Comparison of ENCODE assay signal across 17 cellular contexts in genomic region chr9:21985964-21986667, GRCh38. TPM values are rescaled to one million over a fixed set of nuclear protein-coding genes. Genes with fewer than 3 reads are reported as not detected.
DNase-seq lines count a peak whose midpoint lies in the region; ATAC-seq, FAIRE-seq and TF ChIP-seq lines count a peak whose summit lies in the region.
"Had no signal": no experiment of that assay in that cellular context is flagged by ENCODE, and none has a peak within 500 bp of the region (broad histone marks: within the 10 kb centered on the region; RNA-seq: fewer than 3 reads in every experiment).

No MANE protein-coding gene starts in this region.

- intact Hi-C loops in CD4-positive, alpha-beta memory T cell (cut with micrococcal nuclease) = no loop called here

- no peak overlapping the region for H3K27ac ChIP-seq in keratinocyte (ENCODE audit: control insufficient read depth, insufficient read depth, low read length)
- no peak overlapping the region for H3K27ac ChIP-seq in CD4-positive, alpha-beta memory T cell (ENCODE audit: low read depth, low read length)
- no peak overlapping the region for H3K27ac ChIP-seq in upper lobe of left lung
- H3K27ac ChIP-seq: thoracic aorta had no signal

- no peak overlapping the region for H3K4me3 ChIP-seq in keratinocyte (ENCODE audit: control insufficient read depth in 2 of 3, extremely low read depth in 1 of 3, insufficient read depth in 2 of 3, low read depth in 1 of 3, low read length in 3 of 3)
- H3K4me3 ChIP-seq in CD4-positive, alpha-beta memory T cell (ENCODE audit: low read length in 2 of 2) = no peak overlapping the region
- no peak overlapping the region for H3K4me3 ChIP-seq in upper lobe of left lung
- H3K4me3 ChIP-seq: lung had no signal

- no peaks in the 10 kb centered on the region for H3K27me3 Mint-ChIP-seq in HFFc6 (ENCODE audit: insufficient read depth)
- peaks cover 29 to 30% of the 10 kb centered on the region in 2 donors for H3K27me3 Mint-ChIP-seq in CD4-positive, alpha-beta memory T cell

- peaks cover 4% of the 10 kb centered on the region for H3K79me2 ChIP-seq in keratinocyte (ENCODE audit: control insufficient read depth, insufficient read depth, low read length)

- CTCF ChIA-PET in CD4-positive, alpha-beta memory T cell (lab: Charles Lee; ENCODE audit: partially characterized antibody) = interaction anchor here (1.1 to 7.0 kb wide), 5 partner anchors 10 to 278 kb away, joined by 4 to 35 read pairs (median 7); partner anchors contain the start of gene CDKN2B

- no peak for TF ChIP-seq EP300 in upper lobe of left lung (IDR thresholded peaks at IDR 0.05)

- ATAC-seq in GM19043 (IDR thresholded peaks at IDR 0.05; ENCODE audit: low read depth, unreplicated experiment) = peak; percentile 77
- peak; percentile 41 for ATAC-seq in HG03521 (IDR thresholded peaks at IDR 0.05; ENCODE audit: unreplicated experiment)
- ATAC-seq in upper lobe of left lung (ENCODE audit: low FRiP score in 2 of 2) = no peak
- ATAC-seq: activated naive CD4-positive, alpha-beta T cell treated with anti-CD3 and anti-CD28 coated beads, Interleukin-2, amount 50 U/mL, for 72 hours; natural killer cell treated with Interleukin-12 subunit alpha and Interleukin-12 subunit beta and Interleukin-15 and Interleukin-18, amount 100 ng/mL, for 72 hours; Panc1 had no signal

- H3K9me3 Mint-ChIP-seq in HFFc6 = no peaks in the 10 kb centered on the region
- peaks cover 0 to 5% (median 0%) of the 10 kb centered on the region in 8 donors for H3K9me3 Mint-ChIP-seq in CD4-positive, alpha-beta memory T cell
- H3K9me3 Mint-ChIP-seq: activated naive CD4-positive, alpha-beta T cell treated with anti-CD3 and anti-CD28 coated beads, Interleukin-2, amount 50 U/mL, for 72 hours; natural killer cell treated with Interleukin-12 subunit alpha and Interleukin-12 subunit beta and Interleukin-15 and Interleukin-18, amount 100 ng/mL, for 72 hours; T-helper 1 cell treated with Interleukin-12 subunit alpha and Interleukin-12 subunit beta and Interleukin-4 antibody, amounts not matched to agents 30 μg/mL and 1 μg/mL, for 36 hours had no signal

- H4K20me1 ChIP-seq in keratinocyte (ENCODE audit: control insufficient read depth, extremely low read depth, insufficient read depth, low read length) = no peaks in the 10 kb centered on the region

- H3K9ac ChIP-seq in keratinocyte (ENCODE audit: control insufficient read depth, extremely low read depth, insufficient read depth, low read length) = no peak overlapping the region

- H3K36me3 ChIP-seq in keratinocyte (ENCODE audit: control insufficient read depth in 2 of 2, extremely low read depth in 1 of 2, insufficient read depth in 2 of 2, low read length in 2 of 2) (no peaks in the 10 kb centered on the region), upper lobe of left lung (no peaks in the 10 kb centered on the region)
- H3K36me3 ChIP-seq in CD4-positive, alpha-beta memory T cell (ENCODE audit: insufficient read depth, low read length) = no peaks in the 10 kb centered on the region
- H3K36me3 ChIP-seq: thoracic aorta had no signal

- H3K4me1 ChIP-seq in keratinocyte (ENCODE audit: control insufficient read depth, extremely low read depth, insufficient read depth, low read length) (peaks cover 6% of the 10 kb centered on the region), upper lobe of left lung (peaks cover 0 to 3% (median 0%) of the 10 kb centered on the region in 4 donors)
- H3K4me1 ChIP-seq in CD4-positive, alpha-beta memory T cell (ENCODE audit: insufficient read depth, low read length) = no peaks in the 10 kb centered on the region

- H3K4me2 ChIP-seq in keratinocyte (ENCODE audit: control insufficient read depth, extremely low read depth, insufficient read depth, low read depth, low read length) = no peak overlapping the region

- dilution Hi-C loops in keratinocyte (cut with MboI; ENCODE audit: extremely low pct_ligation_motif_present, low sequenced_read_pairs) = no loop called here

- FAIRE-seq in keratinocyte (lab: Jason Lieb, UNC) = peak; percentile 41

- 68 to 71% methylated on average over 5 of the region's 5 CpGs for WGBS in upper lobe of left lung, 2 donors

- no peak for DNase-seq in HFFc6
- no peak for DNase-seq in keratinocyte (ENCODE audit: low read depth, low spot score)
- DNase-seq in CD4-positive, alpha-beta memory T cell = no peak
- DNase-seq in upper lobe of left lung = no peak
- DNase-seq in SIG-M5 (lab: John Stamatoyannopoulos, UW) = no peak
- DNase-seq: BE2C; DMS53; effector CD8-positive, alpha-beta T cell; retina had no signal

- peak overlapping the region; percentile 88; the same call in 1 of the 2 replicates for H3K4me3 Mint-ChIP-seq in HFFc6
- no peak overlapping the region for H3K4me3 Mint-ChIP-seq in CD4-positive, alpha-beta memory T cell

- H3K9me3 ChIP-seq in keratinocyte (ENCODE audit: control insufficient read depth, low read depth, low read length) = no peaks in the 10 kb centered on the region
- H3K9me3 ChIP-seq in CD4-positive, alpha-beta memory T cell (ENCODE audit: control insufficient read depth in 1 of 2, low read length in 2 of 2) = no peaks in the 10 kb centered on the region
- no peaks in the 10 kb centered on the region for H3K9me3 ChIP-seq in upper lobe of left lung
- H3K9me3 ChIP-seq: BE2C, thoracic aorta had no signal

- TF ChIP-seq POLR2A in upper lobe of left lung (IDR thresholded peaks at IDR 0.05) = no peak

- no peak overlapping the region for H2AFZ ChIP-seq in keratinocyte (ENCODE audit: control insufficient read depth, low read length)

- POLR2A ChIA-PET in CD4-positive, alpha-beta memory T cell (lab: Charles Lee; ENCODE audit: partially characterized antibody) = interaction anchor here (1.0 to 1.5 kb wide), 2 partner anchors 9 to 35 kb away, joined by 3 to 7 read pairs; partner anchors contain the start of gene CDKN2B-AS1

- H3K36me3 Mint-ChIP-seq in HFFc6 (ENCODE audit: low read depth) = peaks cover 15% of the 10 kb centered on the region
- H3K36me3 Mint-ChIP-seq in CD4-positive, alpha-beta memory T cell = no peaks in the 10 kb centered on the region
- H3K36me3 Mint-ChIP-seq: natural killer cell treated with Interleukin-12 subunit alpha and Interleukin-12 subunit beta and Interleukin-15 and Interleukin-18, amount 100 ng/mL, for 72 hours had no signal

- TF ChIP-seq CTCF in HFFc6 (IDR thresholded peaks at IDR 0.05) = no peak
- TF ChIP-seq CTCF in keratinocyte (optimal IDR thresholded peaks at IDR 0.05 in 1 of 3, IDR thresholded peaks at IDR 0.05 in 1 of 3, conservative IDR thresholded peaks at IDR 0.05 in 1 of 3; ENCODE audit: extremely low read depth in 1 of 3, insufficient read depth in 2 of 3, low read length in 3 of 3) = no peak
- no peak for TF ChIP-seq CTCF in upper lobe of left lung (IDR thresholded peaks at IDR 0.05)

- peaks cover 57% of the 10 kb centered on the region for H3K4me1 Mint-ChIP-seq in HFFc6 (ENCODE audit: low read depth)
- H3K4me1 Mint-ChIP-seq in CD4-positive, alpha-beta memory T cell = peaks cover 0 to 5% (median 4%) of the 10 kb centered on the region in 4 donors

- H3K27ac Mint-ChIP-seq in HFFc6 = peak overlapping the region; percentile 96
- no peak overlapping the region for H3K27ac Mint-ChIP-seq in CD4-positive, alpha-beta memory T cell
- H3K27ac Mint-ChIP-seq: activated naive CD4-positive, alpha-beta T cell treated with anti-CD3 and anti-CD28 coated beads, Interleukin-2, amount 50 U/mL, for 72 hours; natural killer cell treated with Interleukin-12 subunit alpha and Interleukin-12 subunit beta and Interleukin-15 and Interleukin-18, amount 100 ng/mL, for 72 hours had no signal

- H3K27me3 ChIP-seq in keratinocyte (ENCODE audit: control insufficient read depth, extremely low read depth, insufficient read depth, low read length) = no peaks in the 10 kb centered on the region
- peaks cover 4% of the 10 kb centered on the region for H3K27me3 ChIP-seq in CD4-positive, alpha-beta memory T cell (ENCODE audit: insufficient read depth, low read length)
- H3K27me3 ChIP-seq in upper lobe of left lung = peaks cover 0 to 26% (median 6%) of the 10 kb centered on the region in 4 donors
- H3K27me3 ChIP-seq: BE2C had no signal

- no peaks in the 10 kb centered on the region for H3K9me1 ChIP-seq in keratinocyte (ENCODE audit: control insufficient read depth, extremely low read depth, insufficient read depth, low read length)

RNA-seq across cellular contexts. Expression of gene CDKN2A, which starts 8.1 kb away (rescaled TPM):
- 100 to 1,000 TPM in 4 of 6 experiments, 10 to 100 TPM in 2; 47.7 to 133 (median 121) TPM for total RNA-seq in HFFc6 (2021; fragmentation: NEBNext Ultra II Directional; extraction: Animal tissue kit (Norgen Biotek cat#: 25700))
- polyA plus RNA-seq in keratinocyte = 65.1 to 125 TPM (median 65.3 TPM) in 3 replicates
- polyA plus RNA-seq in keratinocyte (2011; ENCODE audit: low read depth) = 6.5 TPM
- 80.4 and 163 TPM in 2 replicates for polyA plus RNA-seq in keratinocyte (2011; cell fraction: cytosol; rRNA removed)
- 46.8 and 77.8 TPM in 2 replicates for polyA plus RNA-seq in keratinocyte (2011; cell fraction: nucleus; rRNA removed)
- polyA plus RNA-seq in keratinocyte (2012; ENCODE audit: low replicate concordance) = 48.9 and 98.0 TPM in 2 replicates
- polyA minus RNA-seq in keratinocyte = 7.4 to 19.5 TPM (median 14.6 TPM) in 3 replicates
- 207 TPM for polyA minus RNA-seq in keratinocyte (2011; cell fraction: cytosol; rRNA and poly(A)+ RNA removed)
- 23.7 and 31.8 TPM in 2 replicates for polyA minus RNA-seq in keratinocyte (2011; cell fraction: nucleus; rRNA and poly(A)+ RNA removed)
- total RNA-seq in CD4-positive, alpha-beta memory T cell = 1 to 10 TPM; 6.1 to 7.0 TPM
- polyA plus RNA-seq in CD4-positive, alpha-beta memory T cell = 1 to 10 TPM; 5.4 to 6.3 TPM
- 10 to 100 TPM in 1 of 6 donors, 1 to 10 TPM in 4, not detected in 1; 1.5 to 32.5 (median 7.0) TPM for total RNA-seq in upper lobe of left lung

RNA-seq across cellular contexts. Expression of gene CDKN2B-AS1, which starts 8.5 kb away (rescaled TPM):
- 1 to 10 TPM in 4 of 6 experiments, under 1 TPM in 2; 0.61 to 1.5 (median 1.2) TPM for total RNA-seq in HFFc6 (2021; fragmentation: NEBNext Ultra II Directional; extraction: Animal tissue kit (Norgen Biotek cat#: 25700))
- polyA plus RNA-seq in keratinocyte = 0.61 to 1.4 TPM (median 1.1 TPM) in 3 replicates
- 0.47 TPM for polyA plus RNA-seq in keratinocyte (2011; ENCODE audit: low read depth)
- polyA plus RNA-seq in keratinocyte (2011; cell fraction: cytosol; rRNA removed) = 0.35 and 0.73 TPM in 2 replicates
- 1.9 and 2.1 TPM in 2 replicates for polyA plus RNA-seq in keratinocyte (2011; cell fraction: nucleus; rRNA removed)
- polyA plus RNA-seq in keratinocyte (2012; ENCODE audit: low replicate concordance) = 0.33 and 0.52 TPM in 2 replicates
- polyA minus RNA-seq in keratinocyte = 1.4 to 2.5 TPM in 2 of 3 replicates, not detected in the other
- polyA minus RNA-seq in keratinocyte (2011; cell fraction: cytosol; rRNA and poly(A)+ RNA removed) = not detected
- 2.3 and 5.0 TPM in 2 replicates for polyA minus RNA-seq in keratinocyte (2011; cell fraction: nucleus; rRNA and poly(A)+ RNA removed)
- 1 to 10 TPM; 1.9 to 2.2 TPM for total RNA-seq in CD4-positive, alpha-beta memory T cell
- polyA plus RNA-seq in CD4-positive, alpha-beta memory T cell = under 1 TPM in 1 of 2 donors, not detected in 1; 0.11 TPM
- 1 to 10 TPM in 5 of 6 donors, not detected in 1; 1.3 to 3.0 (median 1.7) TPM for total RNA-seq in upper lobe of left lung
- total RNA-seq: thoracic aorta had no signal

RNA-seq across cellular contexts. Expression of gene CDKN2B, which starts 23.0 kb away (rescaled TPM):
- 10 to 100 TPM in 1 of 6 experiments, 1 to 10 TPM in 5; 7.1 to 11.6 (median 8.9) TPM for total RNA-seq in HFFc6 (2021; fragmentation: NEBNext Ultra II Directional; extraction: Animal tissue kit (Norgen Biotek cat#: 25700))
- 17.9 to 34.3 TPM (median 19.9 TPM) in 3 replicates for polyA plus RNA-seq in keratinocyte
- 48.0 TPM for polyA plus RNA-seq in keratinocyte (2011; ENCODE audit: low read depth)
- 19.5 and 25.4 TPM in 2 replicates for polyA plus RNA-seq in keratinocyte (2011; cell fraction: cytosol; rRNA removed)
- polyA plus RNA-seq in keratinocyte (2011; cell fraction: nucleus; rRNA removed) = 70.7 and 78.3 TPM in 2 replicates
- polyA plus RNA-seq in keratinocyte (2012; ENCODE audit: low replicate concordance) = 15.3 and 67.4 TPM in 2 replicates
- 5.9 to 22.6 TPM (median 17.3 TPM) in 3 replicates for polyA minus RNA-seq in keratinocyte
- polyA minus RNA-seq in keratinocyte (2011; cell fraction: cytosol; rRNA and poly(A)+ RNA removed) = 22.6 TPM
- 29.0 and 38.3 TPM in 2 replicates for polyA minus RNA-seq in keratinocyte (2011; cell fraction: nucleus; rRNA and poly(A)+ RNA removed)
- total RNA-seq in CD4-positive, alpha-beta memory T cell = under 1 TPM; 0.64 TPM
- 1 to 10 TPM in 1 of 2 donors, under 1 TPM in 1; 0.26 to 2.1 TPM for polyA plus RNA-seq in CD4-positive, alpha-beta memory T cell
- 10 to 100 TPM; 27.2 to 90.6 (median 52.6) TPM for total RNA-seq in upper lobe of left lung

Comparison
In these comparisons a context has a peak if more than half of its experiments do, and no peak if none do; other contexts are left out.
1. ATAC-seq: peak in GM19043 (single experiment) and HG03521 (single experiment); none in upper lobe of left lung (0 of 2).
2. RNA of gene CDKN2B, which starts 23.0 kb away (total RNA-seq): 27.2 to 90.6 TPM in upper lobe of left lung and 7.1 to 11.6 TPM in HFFc6; 0.64 TPM in CD4-positive, alpha-beta memory T cell; every median in the first group is over 4 times any median in the second.